12 cellular contexts compared by ENCODE assay signal in genomic region chr6:17469006-17469972, GRCh38.
DNase-seq lines count a peak whose midpoint lies in the region; ATAC-seq and TF ChIP-seq lines count a peak whose summit lies in the region.
"Had no signal": no experiment of that assay in that cellular context is flagged by ENCODE, and none has a peak within 500 bp of the region (broad histone marks: within the 10 kb centered on the region; RNA-seq: fewer than 3 reads in every experiment).

No MANE protein-coding gene starts in this region.

- H3K4me3 ChIP-seq in H7 (ENCODE audit: insufficient read depth, low read depth, low read length) (no peak overlapping the region), adrenal gland (no peak overlapping the region), gastroesophageal sphincter (no peak overlapping the region), sigmoid colon (no peak overlapping the region)

- ATAC-seq in gastroesophageal sphincter (peak; percentile 29), GM18867 (IDR thresholded peaks at IDR 0.05; ENCODE audit: unreplicated experiment) (no peak)
- ATAC-seq: activated CD8-positive, alpha-beta memory T cell treated with anti-CD3 and anti-CD28 coated beads, Interleukin-2, amount 10 ng/mL, durations not matched to agents 7 days and 5 days had no signal

- H3K9me3 ChIP-seq in adrenal gland (replicated peaks in 1 of 3): no peaks in the 10 kb centered on the region
- H3K9me3 ChIP-seq in gastroesophageal sphincter: no peaks in the 10 kb centered on the region
- no peaks in the 10 kb centered on the region for H3K9me3 ChIP-seq in sigmoid colon

- peak; percentile 42 for DNase-seq in H7
- DNase-seq in adrenal gland: no peak
- no peak for DNase-seq in sigmoid colon
- no peak for DNase-seq in mucosa of gallbladder (ENCODE audit: low spot score)
- no peak for DNase-seq in cerebellum (ENCODE audit: low spot score)
- DNase-seq in LoVo (ENCODE audit: low spot score): no peak
- DNase-seq: activated CD8-positive, alpha-beta memory T cell treated with anti-CD3 and anti-CD28 coated beads, Interleukin-2, amount 10 ng/mL, durations not matched to agents 7 days and 5 days; CD8-positive, alpha-beta memory T cell; kidney glomerular epithelial cell; NCI-H2081 had no signal

- H3K27me3 ChIP-seq in H7 (ENCODE audit: control insufficient read depth, insufficient read depth, low read length): no peaks in the 10 kb centered on the region
- no peaks in the 10 kb centered on the region for H3K27me3 ChIP-seq in adrenal gland
- no peaks in the 10 kb centered on the region for H3K27me3 ChIP-seq in gastroesophageal sphincter
- H3K27me3 ChIP-seq in sigmoid colon: no peaks in the 10 kb centered on the region

- TF ChIP-seq POLR2A in adrenal gland (IDR thresholded peaks at IDR 0.05) (no peak), gastroesophageal sphincter (IDR thresholded peaks at IDR 0.05) (no peak), sigmoid colon (IDR thresholded peaks at IDR 0.05) (no peak)

- H3K36me3 ChIP-seq in H7 (replicated peaks; ENCODE audit: control insufficient read depth, insufficient read depth, low read length): no peaks in the 10 kb centered on the region; the same call in 1 of the 2 replicates
- H3K36me3 ChIP-seq in adrenal gland (replicated peaks in 1 of 2): no peaks in the 10 kb centered on the region
- H3K36me3 ChIP-seq in gastroesophageal sphincter: peaks cover 0 to 24% of the 10 kb centered on the region in 2 donors
- H3K36me3 ChIP-seq in sigmoid colon: peaks cover 0 to 24% (median 0%) of the 10 kb centered on the region in 4 donors

- peak in 4 of 6 experiments; percentile 23 to 38 (median 32) for TF ChIP-seq CTCF in adrenal gland (IDR thresholded peaks at IDR 0.05)
- TF ChIP-seq CTCF in gastroesophageal sphincter (IDR thresholded peaks at IDR 0.05): peak; percentile 55 to 74 (median 70)
- TF ChIP-seq CTCF in sigmoid colon (IDR thresholded peaks at IDR 0.05): peak; percentile 52 to 72 (median 66)

- H3K4me1 ChIP-seq in adrenal gland (replicated peaks in 1 of 2) (peaks cover 3 to 22% of the 10 kb centered on the region in 2 donors), gastroesophageal sphincter (peaks cover 3 to 58% (median 8%) of the 10 kb centered on the region in 3 donors), sigmoid colon (peaks cover 0 to 70% (median 52%) of the 10 kb centered on the region in 4 donors)

- no peak for TF ChIP-seq EP300 in gastroesophageal sphincter (IDR thresholded peaks at IDR 0.05)
- no peak for TF ChIP-seq EP300 in sigmoid colon (IDR thresholded peaks at IDR 0.05)

- intact Hi-C loops in adrenal gland (cut with DNase I) (no loop called here), sigmoid colon (cut with DNase I) (loop anchor here (1.0 to 5.0 kb wide), 4 partner anchors 38 to 312 kb away; partner anchors contain the start of gene CAP2)

- WGBS in adrenal gland, 4 donors: 79 to 82% (median 81%) methylated on average over 12 of the region's 12 CpGs
- WGBS in gastroesophageal sphincter (ENCODE audit: low coverage in 1 of 2), 2 donors: 24 to 35% methylated on average over 8 to 11 of the region's 12 CpGs
- WGBS in sigmoid colon, 2 donors: 73 to 89% methylated on average over 12 of the region's 12 CpGs

- no peak overlapping the region for H3K27ac ChIP-seq in adrenal gland
- peak overlapping the region; percentile 78 to 88 (median 84) for H3K27ac ChIP-seq in gastroesophageal sphincter
- peak overlapping the region; percentile 73 to 87 (median 84) for H3K27ac ChIP-seq in sigmoid colon

Comparison
In these comparisons a context has a peak if more than half of its experiments do, and no peak if none do; other contexts are left out.
1. H3K27ac ChIP-seq: peak in gastroesophageal sphincter (4 of 4) and sigmoid colon (4 of 4); none in adrenal gland (0 of 5).
2. Peak in every context shown above with its lines, with median percentiles within 50 percentile points of each other: CTCF ChIP-seq.